ENCODE assay signal across 9 cellular contexts in genomic region chr6:124870611-124871201, GRCh38.
A peak's percentile ranks its signal among the peaks of the same experiment; 100 is the strongest.
DNase-seq lines count a peak whose midpoint lies in the region; ATAC-seq and TF ChIP-seq lines count a peak whose summit lies in the region.
"Had no signal": no experiment of that assay in that cellular context is flagged by ENCODE, and none has a peak within 500 bp of the region (broad histone marks: within the 10 kb centered on the region; RNA-seq: fewer than 3 reads in every experiment).

No MANE protein-coding gene starts in this region.

- no peak for TF ChIP-seq EP300 in sigmoid colon (IDR thresholded peaks at IDR 0.05)

- peaks cover 0 to 12% (median 5%) of the 10 kb centered on the region in 4 donors for H3K4me1 ChIP-seq in sigmoid colon
- H3K4me1 ChIP-seq: SJCRH30 had no signal

- DNase-seq in DMS 273 (lab: John Stamatoyannopoulos, UW; ENCODE audit: unreplicated experiment) (peak; percentile 46), DMS 273 treated with DMSO at 0.1 percent for 48 hours (lab: John Stamatoyannopoulos, UW) (no peak), NCI-H774 (lab: John Stamatoyannopoulos, UW) (peak; percentile 47), epithelial cell of proximal tubule (ENCODE audit: low read depth) (no peak), sigmoid colon (no peak), MG63 (no peak)

- 38 to 41% methylated on average over 2 of the region's 2 CpGs for WGBS in sigmoid colon, 2 donors

- H3K27ac ChIP-seq in sigmoid colon, result no peak overlapping the region
- H3K27ac ChIP-seq: SJCRH30 had no signal

- H3K4me3 ChIP-seq in epithelial cell of proximal tubule (ENCODE audit: low read depth, low read length) (no peak overlapping the region), sigmoid colon (no peak overlapping the region), MG63 (no peak overlapping the region)
- H3K4me3 ChIP-seq: SJCRH30 had no signal

- no peak for TF ChIP-seq POLR2A in sigmoid colon (IDR thresholded peaks at IDR 0.05)

- H3K27me3 ChIP-seq in sigmoid colon (no peaks in the 10 kb centered on the region), MG63 (no peaks in the 10 kb centered on the region)

- ATAC-seq in GM18861 (IDR thresholded peaks at IDR 0.05; ENCODE audit: unreplicated experiment) (no peak), HG02885 (IDR thresholded peaks at IDR 0.05; ENCODE audit: poor library complexity, unreplicated experiment) (no peak)

- H3K36me3 ChIP-seq in sigmoid colon (no peaks in the 10 kb centered on the region), MG63 (no peaks in the 10 kb centered on the region)
- H3K36me3 ChIP-seq: SJCRH30 had no signal

- intact Hi-C loops in sigmoid colon (cut with DNase I), result loop anchor here (2.0 to 10.0 kb wide), 2 partner anchors 92 to 434 kb away; partner anchors contain the start of genes HDDC2 and RNF217

- H3K9me3 ChIP-seq in sigmoid colon (no peaks in the 10 kb centered on the region), MG63 (no peaks in the 10 kb centered on the region)
- H3K9me3 ChIP-seq: SJCRH30 had no signal

- peak; percentile 62 for TF ChIP-seq CTCF in epithelial cell of proximal tubule (conservative IDR thresholded peaks at IDR 0.05; ENCODE audit: low read depth, low read length)
- peak; percentile 25 to 72 (median 54) for TF ChIP-seq CTCF in sigmoid colon (IDR thresholded peaks at IDR 0.05)

Comparison
In these comparisons a context has a peak if more than half of its experiments do, and no peak if none do; other contexts are left out.
1. DNase-seq: peak in DMS 273 (single experiment) and NCI-H774 (single experiment); none in DMS 273 treated with DMSO at 0.1 percent for 48 hours (single experiment), epithelial cell of proximal tubule (single experiment), sigmoid colon (single experiment) and MG63 (single experiment).